In genomic region chr16:27599606-27600005, GRCh38 we compare ENCODE assay signal across 1 cellular context.
TF ChIP-seq lines count a peak whose summit lies in the region.

No MANE protein-coding gene starts in this region.

TF ChIP-seq in GM23338, 12 proteins besides CTCF, POLR2A, EP300 and RAD21 (continued from another document):
- TF ChIP-seq REST (IDR thresholded peaks at IDR 0.05; ENCODE audit: unreplicated experiment) (no peak), STAT1 (IDR thresholded peaks at IDR 0.05; ENCODE audit: unreplicated experiment) (no peak), POLR2AphosphoS5 (IDR thresholded peaks at IDR 0.05; ENCODE audit: low read depth) (no peak), CREB1 (CRISPR knock-in tag; IDR thresholded peaks at IDR 0.05; ENCODE audit: low read depth) (no peak), ETS1 (IDR thresholded peaks at IDR 0.05) (no peak), ZNF462 (CRISPR knock-in tag; IDR thresholded peaks at IDR 0.05) (no peak), EZH2 (IDR thresholded peaks at IDR 0.05; ENCODE audit: low read depth, unreplicated experiment) (no peak)
TF ChIP-seq in GM23338: peak in this region for 0.
